ENCODE assay signal across 1 cellular context in the genomic region with DNA sequence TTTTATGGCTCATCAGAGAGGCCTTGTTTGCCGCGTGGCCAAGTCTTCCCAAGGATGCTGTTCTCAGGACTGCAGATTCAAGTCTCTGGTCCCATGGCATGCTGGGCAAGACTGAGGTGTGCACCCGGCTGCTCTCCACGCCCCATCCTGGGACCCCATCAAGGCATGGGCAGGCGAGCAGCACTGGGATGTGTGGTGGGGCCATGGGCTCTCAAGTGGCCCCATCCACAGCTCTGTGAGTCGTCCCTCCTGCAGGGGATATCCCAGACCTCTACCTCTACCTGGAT.
TF ChIP-seq lines count a peak whose summit lies in the region.

No MANE protein-coding gene starts in this region.

TF ChIP-seq in HepG2, 621 proteins besides CTCF, POLR2A, EP300 and RAD21:
- TF ChIP-seq MIXL1 (CRISPR knock-in tag; IDR thresholded peaks at IDR 0.05) (no peak), ZNF768 (CRISPR knock-in tag; IDR thresholded peaks at IDR 0.05) (peak; percentile 38; the same call in 1 of the 2 replicates)
